8 cellular contexts compared by ENCODE assay signal in the genomic region with DNA sequence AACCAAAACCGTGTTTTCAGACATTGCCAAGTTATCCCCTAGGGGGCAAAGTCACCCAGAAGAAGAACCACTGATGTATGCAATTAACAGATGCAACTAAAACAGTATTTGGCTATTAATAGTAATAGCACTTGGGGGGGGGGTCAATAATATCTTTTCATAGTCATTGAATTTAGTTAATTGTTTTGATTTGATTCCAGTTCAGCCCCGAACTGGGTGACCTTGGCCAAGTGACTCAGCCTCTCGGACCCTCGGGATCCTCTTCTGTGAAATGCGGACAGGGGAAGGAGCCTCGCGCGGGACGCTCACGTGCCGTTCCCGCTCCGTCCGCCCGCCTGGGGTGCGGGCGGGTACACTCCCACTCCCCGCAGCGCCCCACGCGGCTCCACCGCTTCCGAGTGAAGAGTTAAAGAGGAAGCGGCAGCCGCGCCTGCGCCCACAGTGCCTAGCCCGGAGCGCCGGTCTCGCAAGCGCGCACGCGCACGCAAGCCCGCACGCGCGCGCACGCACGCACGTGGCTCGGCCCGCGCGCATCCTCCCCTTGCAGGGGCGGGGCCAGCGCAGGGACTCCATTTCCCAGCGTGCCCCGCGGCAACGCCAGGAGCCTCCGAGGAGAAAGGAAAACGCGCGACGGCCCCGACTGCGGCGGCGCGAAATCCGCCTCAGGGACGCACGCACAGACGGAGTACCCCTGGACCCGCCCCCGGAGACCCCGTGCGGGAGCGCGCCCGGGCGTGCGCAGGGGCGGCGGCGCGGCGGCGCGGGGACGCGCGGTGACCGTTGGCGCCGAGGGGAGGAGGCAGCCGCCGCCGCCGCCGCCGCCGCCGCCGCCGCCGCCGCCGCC. TPM values are rescaled to one million over a fixed set of nuclear protein-coding genes. Genes with fewer than 3 reads are reported as not detected.
DNase-seq lines count a peak whose midpoint lies in the region; TF ChIP-seq lines count a peak whose summit lies in the region.

A gene (plus strand): TSS at position 769 of the 844 bp plus-strand sequence. CDS start 188 bp downstream, outside the sequence.

- H3K27ac ChIP-seq in neural cell (ENCODE audit: low read length) (peak within 1 kb of the TSS; percentile 68), stomach (peak within 1 kb of the TSS; percentile 88 to 98 (median 96))

- peaks cover 31 to 67% (median 63%) of the 10 kb centered on the region in 4 donors for H3K4me1 ChIP-seq in stomach

- DNase-seq in ELR (ENCODE audit: low read depth) (peak; percentile 99), H7 (peak; percentile 100), M059J (ENCODE audit: low read depth) (peak; percentile 97), SHP77 (lab: John Stamatoyannopoulos, UW) (peak; percentile 94 to 96), fibroblast of the conjunctiva (ENCODE audit: low read depth) (peak; percentile 95), stomach (peak; percentile 100)
- peak; percentile 100 for DNase-seq in activated effector memory CD4-positive, alpha-beta T cell treated with anti-CD3 and anti-CD28 coated beads, Interleukin-2, amount 50 U/mL, for 16 hours

- H3K27me3 ChIP-seq in H7 (ENCODE audit: control insufficient read depth, insufficient read depth, low read length) (no peaks in the 10 kb centered on the region), neural cell (ENCODE audit: insufficient read depth, low read depth, low read length) (no peaks in the 10 kb centered on the region), stomach (peaks cover 0 to 8% (median 0%) of the 10 kb centered on the region in 3 donors)

- no peak for TF ChIP-seq RAD21 in neural cell (conservative IDR thresholded peaks at IDR 0.05)

- H4K20me1 ChIP-seq in neural cell (ENCODE audit: insufficient read depth) = peaks cover 31% of the 10 kb centered on the region

- H2AFZ ChIP-seq in neural cell (ENCODE audit: low read depth, low read length) = peak within 1 kb of the TSS; percentile 65

- H3K36me3 ChIP-seq in H7 (replicated peaks; ENCODE audit: control insufficient read depth, insufficient read depth, low read length) (peaks cover 2% of the 10 kb centered on the region), neural cell (ENCODE audit: insufficient read depth, low read length) (no peaks in the 10 kb centered on the region), stomach (peaks cover 0 to 10% (median 8%) of the 10 kb centered on the region in 4 donors)

- TF ChIP-seq CTCF in neural cell (IDR thresholded peaks at IDR 0.05; ENCODE audit: poor library complexity, severe bottlenecking) = peak; percentile 56
- TF ChIP-seq CTCF in stomach (IDR thresholded peaks at IDR 0.05) = peak in 2 of 7 experiments; percentile 29 to 35

- H3F3A ChIP-seq in neural cell (ENCODE audit: insufficient read depth, low read length, poor library complexity, severe bottlenecking) = no peaks in the 10 kb centered on the region

- H3K9me3 ChIP-seq in neural cell (ENCODE audit: low read length) (no peaks in the 10 kb centered on the region), stomach (no peaks in the 10 kb centered on the region)

- peak within 1 kb of the TSS; percentile 89 for H3K4me2 ChIP-seq in neural cell (ENCODE audit: low read length)

- peaks cover 42% of the 10 kb centered on the region for H3K79me2 ChIP-seq in neural cell (replicated peaks; ENCODE audit: insufficient read depth, low read length)

- H3K4me3 ChIP-seq in H7 (ENCODE audit: insufficient read depth, low read depth, low read length) = peak within 1 kb of the TSS; percentile 89
- peak within 1 kb of the TSS; percentile 95 for H3K4me3 ChIP-seq in neural cell (ENCODE audit: low read length)
- H3K4me3 ChIP-seq in stomach = peak within 1 kb of the TSS; percentile 97 to 100 (median 100)

- intact Hi-C loops in stomach (cut with DNase I; ENCODE audit: low total_unique reads) = no loop called here

- no peak for TF ChIP-seq EP300 in neural cell (conservative IDR thresholded peaks at IDR 0.05; ENCODE audit: poor library complexity, severe bottlenecking)
- TF ChIP-seq EP300 in stomach (IDR thresholded peaks at IDR 0.05) = no peak

- H3K9ac ChIP-seq in neural cell (ENCODE audit: low read length) = peak within 1 kb of the TSS; percentile 81

- TF ChIP-seq POLR2A in stomach (IDR thresholded peaks at IDR 0.05) = no peak

- WGBS in stomach, 5 donors = 0 to 1% (median 1%) methylated on average over 51 to 103 of the region's 103 CpGs

- no peaks in the 10 kb centered on the region for H3K9me2 ChIP-seq in neural cell (ENCODE audit: insufficient read depth, low read length)

TF ChIP-seq in neural cell, 6 proteins besides CTCF, POLR2A, EP300 and RAD21:
- TF ChIP-seq POLR2AphosphoS5 (IDR thresholded peaks at IDR 0.05) = no peak
- peak; percentile 84 for TF ChIP-seq MXI1 (conservative IDR thresholded peaks at IDR 0.05; ENCODE audit: poor library complexity, severe bottlenecking)

RNA-seq across cellular contexts. Expression of the gene that starts here (rescaled TPM):
- total RNA-seq in H7 (2014; rRNA removed; shearing (Covaris generic)) = 196 and 198 TPM in 2 replicates
- total RNA-seq in M059J (2014; rRNA removed; shearing (Covaris generic)) = 87.7 and 97.6 TPM in 2 replicates
- 60.5 and 95.2 TPM in 2 replicates for polyA plus RNA-seq in neural cell
- polyA minus RNA-seq in neural cell = 34.6 and 39.8 TPM in 2 replicates
- total RNA-seq in stomach = 100 to 1,000 TPM in 1 of 5 donors, 10 to 100 TPM in 4; 21.4 to 124 (median 42.5) TPM
- polyA plus RNA-seq in stomach = 10 to 100 TPM; 55.9 to 68.1 (median 63.4) TPM

Comparison
In these comparisons a context has a peak if more than half of its experiments do, and no peak if none do; other contexts are left out.
1. Peak in every context shown above with its lines: DNase-seq, H3K4me3 ChIP-seq and H3K27ac ChIP-seq.